9 cellular contexts compared by ENCODE assay signal in genomic region chr20:62359491-62360121, GRCh38. TPM values are rescaled to one million over a fixed set of nuclear protein-coding genes. Genes with fewer than 3 reads are reported as not detected.
DNase-seq lines count a peak whose midpoint lies in the region; ATAC-seq and TF ChIP-seq lines count a peak whose summit lies in the region.
"Had no signal": no experiment of that assay in that cellular context is flagged by ENCODE, and none has a peak within 500 bp of the region (broad histone marks: within the 10 kb centered on the region; RNA-seq: fewer than 3 reads in every experiment).

No MANE protein-coding gene starts in this region.

- H3K4me3 ChIP-seq in iPS-20b (ENCODE audit: low read length) (no peak overlapping the region), subcutaneous abdominal adipose tissue (ENCODE audit: low read depth in 1 of 5, low read length in 5 of 5) (no peak overlapping the region)

- H3K27me3 ChIP-seq in iPS-20b (ENCODE audit: insufficient read depth, low read length), result no peaks in the 10 kb centered on the region
- H3K27me3 ChIP-seq in subcutaneous abdominal adipose tissue (ENCODE audit: control insufficient read depth in 5 of 5, insufficient read depth in 4 of 5, low read length in 5 of 5), result peaks cover 0 to 2% (median 0%) of the 10 kb centered on the region in 5 donors

- no peak for ATAC-seq in HG02973 (IDR thresholded peaks at IDR 0.05; ENCODE audit: unreplicated experiment)

- peak overlapping the region in 1 of 5 experiments; percentile 45 for H3K4me3 Mint-ChIP-seq in brain

- H3K9ac ChIP-seq in iPS-20b (ENCODE audit: low read depth, low read length) (no peak overlapping the region), subcutaneous abdominal adipose tissue (ENCODE audit: low read length in 5 of 5) (peak overlapping the region in 1 of 5 donors; percentile 70)

- H3K27ac ChIP-seq in iPS-20b (ENCODE audit: low read length) (peak overlapping the region; percentile 36), subcutaneous abdominal adipose tissue (ENCODE audit: low read depth, low read length) (peak overlapping the region; percentile 92)
- H3K27ac ChIP-seq: neutrophil had no signal

- H3K9me3 ChIP-seq in iPS-20b (ENCODE audit: insufficient read depth, low read depth, low read length) (no peaks in the 10 kb centered on the region), subcutaneous abdominal adipose tissue (ENCODE audit: control insufficient read depth in 5 of 5, low read length in 5 of 5) (no peaks in the 10 kb centered on the region)
- H3K9me3 ChIP-seq: neutrophil had no signal

- TF ChIP-seq CTCF in brain (conservative IDR thresholded peaks at IDR 0.05), result no peak

- no peaks in the 10 kb centered on the region for H3K27me3 Mint-ChIP-seq in brain

- H3K4me1 Mint-ChIP-seq in brain, result peaks cover 54% of the 10 kb centered on the region

- H3K4me1 ChIP-seq in iPS-20b (ENCODE audit: insufficient read depth, low read length) (peaks cover 47% of the 10 kb centered on the region), subcutaneous abdominal adipose tissue (ENCODE audit: control insufficient read depth in 5 of 5, insufficient read depth in 5 of 5, low read length in 5 of 5) (peaks cover 5 to 85% (median 62%) of the 10 kb centered on the region in 5 donors)

- no peaks in the 10 kb centered on the region for H3K9me3 Mint-ChIP-seq in brain

- no peaks in the 10 kb centered on the region for H3K36me3 Mint-ChIP-seq in brain

- DNase-seq in HK-2 (ENCODE audit: unreplicated experiment) (peak; percentile 60), NCI-H2081 treated with DMSO at 0.1 percent for 48 hours (lab: John Stamatoyannopoulos, UW) (no peak), GOT3 (lab: John Stamatoyannopoulos, UW) (no peak), OCI-M2 (lab: John Stamatoyannopoulos, UW; ENCODE audit: unreplicated experiment) (no peak)

- peak overlapping the region in 3 of 5 experiments; percentile 76 to 89 (median 82) for H3K27ac Mint-ChIP-seq in brain

- H3K36me3 ChIP-seq in iPS-20b (ENCODE audit: insufficient read depth, low read depth, low read length), result 0 out of 2 replicates have a peak, but pooled peaks cover 10% of the 10 kb centered on the region
- peaks cover 0 to 4% (median 0%) of the 10 kb centered on the region in 5 donors for H3K36me3 ChIP-seq in subcutaneous abdominal adipose tissue (ENCODE audit: control insufficient read depth in 5 of 5, insufficient read depth in 5 of 5, low read length in 5 of 5)
- H3K36me3 ChIP-seq: neutrophil had no signal

RNA-seq across cellular contexts. Expression of gene LAMA5, which starts 7.5 kb away (rescaled TPM):
- polyA plus RNA-seq in brain (ENCODE audit: insufficient read depth, low read depth, low replicate concordance), result 17.5 TPM

RNA-seq across cellular contexts. Expression of gene RPS21, which starts 27.3 kb away (rescaled TPM):
- 5,928 TPM for polyA plus RNA-seq in brain (ENCODE audit: insufficient read depth, low read depth, low replicate concordance)

RNA-seq across cellular contexts. Expression of gene CABLES2, which starts 47.5 kb away (rescaled TPM):
- polyA plus RNA-seq in brain (ENCODE audit: insufficient read depth, low read depth, low replicate concordance), result 12.0 TPM

RNA-seq across cellular contexts. Expression of gene ADRM1, which starts 56.8 kb away (rescaled TPM):
- polyA plus RNA-seq in brain (ENCODE audit: insufficient read depth, low read depth, low replicate concordance), result 170 TPM
